ENCODE assay signal across 1 cellular context in the genomic region with DNA sequence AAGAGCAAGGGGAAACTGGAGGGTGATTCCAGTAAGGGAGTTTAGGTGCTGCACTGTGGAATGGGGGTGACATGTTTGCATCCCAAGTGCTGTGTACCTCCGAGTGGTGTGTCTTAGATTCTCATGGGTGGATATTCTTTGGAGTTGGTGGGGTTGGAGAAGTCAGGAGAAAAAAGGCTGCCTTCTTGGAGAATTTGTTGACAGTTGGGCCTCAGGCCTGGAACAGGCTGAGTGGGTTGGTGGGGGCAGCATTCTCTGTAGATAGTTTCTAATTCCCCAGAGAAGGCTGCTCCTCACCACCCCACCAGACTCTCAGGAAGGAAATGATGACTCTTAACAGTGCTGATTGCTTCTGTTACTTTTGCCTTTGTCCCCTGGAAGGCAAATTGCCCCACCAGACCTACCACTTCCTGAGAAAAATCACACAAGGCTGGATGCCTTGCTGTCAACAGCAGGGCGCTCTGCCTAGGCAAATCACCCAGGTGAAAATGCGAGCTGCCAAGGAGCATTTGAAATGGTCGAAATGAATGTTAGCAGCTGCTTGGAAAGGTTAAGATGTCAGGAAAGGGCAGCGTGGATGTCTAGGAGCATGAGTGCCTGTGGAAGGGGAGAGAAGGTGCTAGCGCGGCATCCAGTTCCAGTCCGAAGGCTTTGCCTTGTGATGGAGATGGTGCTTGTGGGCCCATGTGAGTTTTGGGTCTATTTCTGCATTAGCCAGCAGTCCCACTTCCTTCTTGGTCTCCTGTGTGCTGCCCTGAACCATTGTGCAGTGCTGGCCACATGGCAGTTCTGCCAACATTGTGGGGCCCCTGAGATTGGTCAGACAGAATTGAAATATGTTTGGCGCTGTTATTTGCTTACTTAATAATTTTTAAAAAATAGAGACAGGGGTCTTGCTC.
TF ChIP-seq lines count a peak whose summit lies in the region.

No MANE protein-coding gene starts in this region.

TF ChIP-seq in GM12878, 131 proteins besides CTCF, POLR2A, EP300 and RAD21 (continued from another document and continues in another):
- TF ChIP-seq, protein P1, sequence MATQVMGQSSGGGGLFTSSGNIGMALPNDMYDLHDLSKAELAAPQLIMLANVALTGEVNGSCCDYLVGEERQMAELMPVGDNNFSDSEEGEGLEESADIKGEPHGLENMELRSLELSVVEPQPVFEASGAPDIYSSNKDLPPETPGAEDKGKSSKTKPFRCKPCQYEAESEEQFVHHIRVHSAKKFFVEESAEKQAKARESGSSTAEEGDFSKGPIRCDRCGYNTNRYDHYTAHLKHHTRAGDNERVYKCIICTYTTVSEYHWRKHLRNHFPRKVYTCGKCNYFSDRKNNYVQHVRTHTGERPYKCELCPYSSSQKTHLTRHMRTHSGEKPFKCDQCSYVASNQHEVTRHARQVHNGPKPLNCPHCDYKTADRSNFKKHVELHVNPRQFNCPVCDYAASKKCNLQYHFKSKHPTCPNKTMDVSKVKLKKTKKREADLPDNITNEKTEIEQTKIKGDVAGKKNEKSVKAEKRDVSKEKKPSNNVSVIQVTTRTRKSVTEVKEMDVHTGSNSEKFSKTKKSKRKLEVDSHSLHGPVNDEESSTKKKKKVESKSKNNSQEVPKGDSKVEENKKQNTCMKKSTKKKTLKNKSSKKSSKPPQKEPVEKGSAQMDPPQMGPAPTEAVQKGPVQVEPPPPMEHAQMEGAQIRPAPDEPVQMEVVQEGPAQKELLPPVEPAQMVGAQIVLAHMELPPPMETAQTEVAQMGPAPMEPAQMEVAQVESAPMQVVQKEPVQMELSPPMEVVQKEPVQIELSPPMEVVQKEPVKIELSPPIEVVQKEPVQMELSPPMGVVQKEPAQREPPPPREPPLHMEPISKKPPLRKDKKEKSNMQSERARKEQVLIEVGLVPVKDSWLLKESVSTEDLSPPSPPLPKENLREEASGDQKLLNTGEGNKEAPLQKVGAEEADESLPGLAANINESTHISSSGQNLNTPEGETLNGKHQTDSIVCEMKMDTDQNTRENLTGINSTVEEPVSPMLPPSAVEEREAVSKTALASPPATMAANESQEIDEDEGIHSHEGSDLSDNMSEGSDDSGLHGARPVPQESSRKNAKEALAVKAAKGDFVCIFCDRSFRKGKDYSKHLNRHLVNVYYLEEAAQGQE (IDR thresholded peaks at IDR 0.05; ENCODE audit: low read depth, low read length), result no peak
- TF ChIP-seq CHD1 (IDR thresholded peaks at IDR 0.05; ENCODE audit: low read depth, low read length) (no peak), EGR1 (IDR thresholded peaks at IDR 0.05; ENCODE audit: borderline replicate concordance in 1 of 2, low read depth in 2 of 2, low read length in 2 of 2) (0 out of 3 replicates have a peak, but pooled peaks of 1 of the 2 experiments have one; percentile 10), ZBED1 (IDR thresholded peaks at IDR 0.05; ENCODE audit: borderline replicate concordance) (no peak), CHD2 (IDR thresholded peaks at IDR 0.05; ENCODE audit: borderline replicate concordance, low read depth, low read length) (no peak; the same call in 1 of the 2 replicates), JUND (IDR thresholded peaks at IDR 0.05; ENCODE audit: low read depth, low read length) (no peak), HDAC2 (IDR thresholded peaks at IDR 0.05) (no peak), KAT2A (conservative IDR thresholded peaks at IDR 0.05; ENCODE audit: control insufficient read depth, low read depth, low read length) (no peak), KDM1A (IDR thresholded peaks at IDR 0.05; ENCODE audit: borderline replicate concordance) (no peak), CREB1 (IDR thresholded peaks at IDR 0.05; ENCODE audit: low read depth) (peak; percentile 37; the same call in 1 of the 2 replicates), ZNF24 (IDR thresholded peaks at IDR 0.05) (no peak), ZZZ3 (IDR thresholded peaks at IDR 0.05; ENCODE audit: control insufficient read depth, insufficient read length, low read depth) (no peak), SMAD1 (IDR thresholded peaks at IDR 0.05; ENCODE audit: low read depth, partially characterized antibody) (no peak), STAT3 (IDR thresholded peaks at IDR 0.05; ENCODE audit: low read depth, low read length) (no peak), SMC3 (IDR thresholded peaks at IDR 0.05; ENCODE audit: borderline replicate concordance, low read length) (peak; percentile 21; the same call in 1 of the 2 replicates)
- TF ChIP-seq, protein P2, sequence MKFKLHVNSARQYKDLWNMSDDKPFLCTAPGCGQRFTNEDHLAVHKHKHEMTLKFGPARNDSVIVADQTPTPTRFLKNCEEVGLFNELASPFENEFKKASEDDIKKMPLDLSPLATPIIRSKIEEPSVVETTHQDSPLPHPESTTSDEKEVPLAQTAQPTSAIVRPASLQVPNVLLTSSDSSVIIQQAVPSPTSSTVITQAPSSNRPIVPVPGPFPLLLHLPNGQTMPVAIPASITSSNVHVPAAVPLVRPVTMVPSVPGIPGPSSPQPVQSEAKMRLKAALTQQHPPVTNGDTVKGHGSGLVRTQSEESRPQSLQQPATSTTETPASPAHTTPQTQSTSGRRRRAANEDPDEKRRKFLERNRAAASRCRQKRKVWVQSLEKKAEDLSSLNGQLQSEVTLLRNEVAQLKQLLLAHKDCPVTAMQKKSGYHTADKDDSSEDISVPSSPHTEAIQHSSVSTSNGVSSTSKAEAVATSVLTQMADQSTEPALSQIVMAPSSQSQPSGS (IDR thresholded peaks at IDR 0.05; ENCODE audit: low read length), result no peak
- TF ChIP-seq, protein P3, sequence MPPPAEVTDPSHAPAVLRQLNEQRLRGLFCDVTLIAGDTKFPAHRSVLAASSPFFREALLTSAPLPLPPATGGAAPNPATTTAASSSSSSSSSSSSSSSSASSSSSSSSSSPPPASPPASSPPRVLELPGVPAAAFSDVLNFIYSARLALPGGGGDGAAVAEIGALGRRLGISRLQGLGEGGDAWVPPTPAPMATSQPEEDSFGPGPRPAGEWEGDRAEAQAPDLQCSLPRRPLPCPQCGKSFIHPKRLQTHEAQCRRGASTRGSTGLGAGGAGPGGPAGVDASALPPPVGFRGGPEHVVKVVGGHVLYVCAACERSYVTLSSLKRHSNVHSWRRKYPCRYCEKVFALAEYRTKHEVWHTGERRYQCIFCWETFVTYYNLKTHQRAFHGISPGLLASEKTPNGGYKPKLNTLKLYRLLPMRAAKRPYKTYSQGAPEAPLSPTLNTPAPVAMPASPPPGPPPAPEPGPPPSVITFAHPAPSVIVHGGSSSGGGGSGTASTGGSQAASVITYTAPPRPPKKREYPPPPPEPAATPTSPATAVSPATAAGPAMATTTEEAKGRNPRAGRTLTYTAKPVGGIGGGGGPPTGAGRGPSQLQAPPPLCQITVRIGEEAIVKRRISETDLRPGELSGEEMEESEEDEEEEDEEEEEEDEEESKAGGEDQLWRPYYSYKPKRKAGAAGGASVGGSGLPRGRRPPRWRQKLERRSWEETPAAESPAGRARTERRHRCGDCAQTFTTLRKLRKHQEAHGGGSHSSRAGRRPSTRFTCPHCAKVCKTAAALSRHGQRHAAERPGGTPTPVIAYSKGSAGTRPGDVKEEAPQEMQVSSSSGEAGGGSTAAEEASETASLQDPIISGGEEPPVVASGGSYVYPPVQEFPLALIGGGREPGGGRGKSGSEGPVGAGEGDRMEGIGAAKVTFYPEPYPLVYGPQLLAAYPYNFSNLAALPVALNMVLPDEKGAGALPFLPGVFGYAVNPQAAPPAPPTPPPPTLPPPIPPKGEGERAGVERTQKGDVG (CRISPR knock-in tag; IDR thresholded peaks at IDR 0.05), result no peak
- TF ChIP-seq, protein P4, sequence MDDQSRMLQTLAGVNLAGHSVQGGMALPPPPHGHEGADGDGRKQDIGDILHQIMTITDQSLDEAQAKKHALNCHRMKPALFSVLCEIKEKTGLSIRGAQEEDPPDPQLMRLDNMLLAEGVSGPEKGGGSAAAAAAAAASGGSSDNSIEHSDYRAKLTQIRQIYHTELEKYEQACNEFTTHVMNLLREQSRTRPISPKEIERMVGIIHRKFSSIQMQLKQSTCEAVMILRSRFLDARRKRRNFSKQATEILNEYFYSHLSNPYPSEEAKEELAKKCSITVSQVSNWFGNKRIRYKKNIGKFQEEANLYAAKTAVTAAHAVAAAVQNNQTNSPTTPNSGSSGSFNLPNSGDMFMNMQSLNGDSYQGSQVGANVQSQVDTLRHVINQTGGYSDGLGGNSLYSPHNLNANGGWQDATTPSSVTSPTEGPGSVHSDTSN (IDR thresholded peaks at IDR 0.05; ENCODE audit: insufficient replicate concordance, low read depth, low read length), result no peak
- TF ChIP-seq, protein P5, sequence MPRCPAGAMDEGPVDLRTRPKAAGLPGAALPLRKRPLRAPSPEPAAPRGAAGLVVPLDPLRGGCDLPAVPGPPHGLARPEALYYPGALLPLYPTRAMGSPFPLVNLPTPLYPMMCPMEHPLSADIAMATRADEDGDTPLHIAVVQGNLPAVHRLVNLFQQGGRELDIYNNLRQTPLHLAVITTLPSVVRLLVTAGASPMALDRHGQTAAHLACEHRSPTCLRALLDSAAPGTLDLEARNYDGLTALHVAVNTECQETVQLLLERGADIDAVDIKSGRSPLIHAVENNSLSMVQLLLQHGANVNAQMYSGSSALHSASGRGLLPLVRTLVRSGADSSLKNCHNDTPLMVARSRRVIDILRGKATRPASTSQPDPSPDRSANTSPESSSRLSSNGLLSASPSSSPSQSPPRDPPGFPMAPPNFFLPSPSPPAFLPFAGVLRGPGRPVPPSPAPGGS (IDR thresholded peaks at IDR 0.05; ENCODE audit: borderline replicate concordance, insufficient read depth, low read depth, low read length, poor library complexity, severe bottlenecking), result no peak
- TF ChIP-seq, protein P6, sequence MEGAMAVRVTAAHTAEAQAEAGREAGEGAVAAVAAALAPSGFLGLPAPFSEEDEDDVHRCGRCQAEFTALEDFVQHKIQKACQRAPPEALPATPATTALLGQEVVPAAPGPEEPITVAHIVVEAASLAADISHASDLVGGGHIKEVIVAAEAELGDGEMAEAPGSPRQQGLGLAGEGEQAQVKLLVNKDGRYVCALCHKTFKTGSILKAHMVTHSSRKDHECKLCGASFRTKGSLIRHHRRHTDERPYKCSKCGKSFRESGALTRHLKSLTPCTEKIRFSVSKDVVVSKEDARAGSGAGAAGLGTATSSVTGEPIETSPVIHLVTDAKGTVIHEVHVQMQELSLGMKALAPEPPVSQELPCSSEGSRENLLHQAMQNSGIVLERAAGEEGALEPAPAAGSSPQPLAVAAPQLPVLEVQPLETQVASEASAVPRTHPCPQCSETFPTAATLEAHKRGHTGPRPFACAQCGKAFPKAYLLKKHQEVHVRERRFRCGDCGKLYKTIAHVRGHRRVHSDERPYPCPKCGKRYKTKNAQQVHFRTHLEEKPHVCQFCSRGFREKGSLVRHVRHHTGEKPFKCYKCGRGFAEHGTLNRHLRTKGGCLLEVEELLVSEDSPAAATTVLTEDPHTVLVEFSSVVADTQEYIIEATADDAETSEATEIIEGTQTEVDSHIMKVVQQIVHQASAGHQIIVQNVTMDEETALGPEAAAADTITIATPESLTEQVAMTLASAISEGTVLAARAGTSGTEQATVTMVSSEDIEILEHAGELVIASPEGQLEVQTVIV (IDR thresholded peaks at IDR 0.05; ENCODE audit: borderline replicate concordance, partially characterized antibody), result no peak
- TF ChIP-seq, protein P7, sequence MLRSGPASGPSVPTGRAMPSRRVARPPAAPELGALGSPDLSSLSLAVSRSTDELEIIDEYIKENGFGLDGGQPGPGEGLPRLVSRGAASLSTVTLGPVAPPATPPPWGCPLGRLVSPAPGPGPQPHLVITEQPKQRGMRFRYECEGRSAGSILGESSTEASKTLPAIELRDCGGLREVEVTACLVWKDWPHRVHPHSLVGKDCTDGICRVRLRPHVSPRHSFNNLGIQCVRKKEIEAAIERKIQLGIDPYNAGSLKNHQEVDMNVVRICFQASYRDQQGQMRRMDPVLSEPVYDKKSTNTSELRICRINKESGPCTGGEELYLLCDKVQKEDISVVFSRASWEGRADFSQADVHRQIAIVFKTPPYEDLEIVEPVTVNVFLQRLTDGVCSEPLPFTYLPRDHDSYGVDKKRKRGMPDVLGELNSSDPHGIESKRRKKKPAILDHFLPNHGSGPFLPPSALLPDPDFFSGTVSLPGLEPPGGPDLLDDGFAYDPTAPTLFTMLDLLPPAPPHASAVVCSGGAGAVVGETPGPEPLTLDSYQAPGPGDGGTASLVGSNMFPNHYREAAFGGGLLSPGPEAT (IDR thresholded peaks at IDR 0.05; ENCODE audit: low read depth), result peak; percentile 25; the same call in 1 of the 2 replicates
- TF ChIP-seq, protein P8, sequence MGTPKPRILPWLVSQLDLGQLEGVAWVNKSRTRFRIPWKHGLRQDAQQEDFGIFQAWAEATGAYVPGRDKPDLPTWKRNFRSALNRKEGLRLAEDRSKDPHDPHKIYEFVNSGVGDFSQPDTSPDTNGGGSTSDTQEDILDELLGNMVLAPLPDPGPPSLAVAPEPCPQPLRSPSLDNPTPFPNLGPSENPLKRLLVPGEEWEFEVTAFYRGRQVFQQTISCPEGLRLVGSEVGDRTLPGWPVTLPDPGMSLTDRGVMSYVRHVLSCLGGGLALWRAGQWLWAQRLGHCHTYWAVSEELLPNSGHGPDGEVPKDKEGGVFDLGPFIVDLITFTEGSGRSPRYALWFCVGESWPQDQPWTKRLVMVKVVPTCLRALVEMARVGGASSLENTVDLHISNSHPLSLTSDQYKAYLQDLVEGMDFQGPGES (IDR thresholded peaks at IDR 0.05), result no peak
- TF ChIP-seq, protein P9, sequence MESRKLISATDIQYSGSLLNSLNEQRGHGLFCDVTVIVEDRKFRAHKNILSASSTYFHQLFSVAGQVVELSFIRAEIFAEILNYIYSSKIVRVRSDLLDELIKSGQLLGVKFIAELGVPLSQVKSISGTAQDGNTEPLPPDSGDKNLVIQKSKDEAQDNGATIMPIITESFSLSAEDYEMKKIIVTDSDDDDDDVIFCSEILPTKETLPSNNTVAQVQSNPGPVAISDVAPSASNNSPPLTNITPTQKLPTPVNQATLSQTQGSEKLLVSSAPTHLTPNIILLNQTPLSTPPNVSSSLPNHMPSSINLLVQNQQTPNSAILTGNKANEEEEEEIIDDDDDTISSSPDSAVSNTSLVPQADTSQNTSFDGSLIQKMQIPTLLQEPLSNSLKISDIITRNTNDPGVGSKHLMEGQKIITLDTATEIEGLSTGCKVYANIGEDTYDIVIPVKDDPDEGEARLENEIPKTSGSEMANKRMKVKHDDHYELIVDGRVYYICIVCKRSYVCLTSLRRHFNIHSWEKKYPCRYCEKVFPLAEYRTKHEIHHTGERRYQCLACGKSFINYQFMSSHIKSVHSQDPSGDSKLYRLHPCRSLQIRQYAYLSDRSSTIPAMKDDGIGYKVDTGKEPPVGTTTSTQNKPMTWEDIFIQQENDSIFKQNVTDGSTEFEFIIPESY (IDR thresholded peaks at IDR 0.05), result no peak
- TF ChIP-seq, protein P10, sequence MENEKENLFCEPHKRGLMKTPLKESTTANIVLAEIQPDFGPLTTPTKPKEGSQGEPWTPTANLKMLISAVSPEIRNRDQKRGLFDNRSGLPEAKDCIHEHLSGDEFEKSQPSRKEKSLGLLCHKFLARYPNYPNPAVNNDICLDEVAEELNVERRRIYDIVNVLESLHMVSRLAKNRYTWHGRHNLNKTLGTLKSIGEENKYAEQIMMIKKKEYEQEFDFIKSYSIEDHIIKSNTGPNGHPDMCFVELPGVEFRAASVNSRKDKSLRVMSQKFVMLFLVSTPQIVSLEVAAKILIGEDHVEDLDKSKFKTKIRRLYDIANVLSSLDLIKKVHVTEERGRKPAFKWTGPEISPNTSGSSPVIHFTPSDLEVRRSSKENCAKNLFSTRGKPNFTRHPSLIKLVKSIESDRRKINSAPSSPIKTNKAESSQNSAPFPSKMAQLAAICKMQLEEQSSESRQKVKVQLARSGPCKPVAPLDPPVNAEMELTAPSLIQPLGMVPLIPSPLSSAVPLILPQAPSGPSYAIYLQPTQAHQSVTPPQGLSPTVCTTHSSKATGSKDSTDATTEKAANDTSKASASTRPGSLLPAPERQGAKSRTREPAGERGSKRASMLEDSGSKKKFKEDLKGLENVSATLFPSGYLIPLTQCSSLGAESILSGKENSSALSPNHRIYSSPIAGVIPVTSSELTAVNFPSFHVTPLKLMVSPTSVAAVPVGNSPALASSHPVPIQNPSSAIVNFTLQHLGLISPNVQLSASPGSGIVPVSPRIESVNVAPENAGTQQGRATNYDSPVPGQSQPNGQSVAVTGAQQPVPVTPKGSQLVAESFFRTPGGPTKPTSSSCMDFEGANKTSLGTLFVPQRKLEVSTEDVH (IDR thresholded peaks at IDR 0.05; ENCODE audit: low read depth, partially characterized antibody), result no peak
